In the genomic region with DNA sequence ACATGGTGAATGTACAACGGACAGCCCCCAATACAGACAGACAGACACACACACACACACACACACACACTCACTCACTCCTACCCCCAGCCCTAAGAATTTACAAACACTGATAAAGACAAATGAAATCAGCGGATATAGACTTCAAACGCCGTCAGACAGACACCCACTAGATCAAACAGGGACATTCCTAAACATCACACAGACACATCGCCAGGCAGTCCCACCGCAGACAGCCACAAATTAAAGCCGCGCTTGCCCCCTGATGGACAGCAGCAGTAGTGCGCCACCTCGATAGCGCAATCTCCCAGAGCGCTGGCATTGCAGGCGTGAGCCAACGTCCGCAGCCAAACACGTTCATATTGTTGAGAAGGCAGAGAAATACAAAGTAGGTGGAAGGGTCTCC, we compare ENCODE assay signal across 1 cellular context.
TF ChIP-seq lines count a peak whose summit lies in the region.

No MANE protein-coding gene starts in this region.

TF ChIP-seq in K562, 482 proteins besides CTCF, POLR2A, EP300 and RAD21 (continued from another document and continues in another):
- TF ChIP-seq ZNF592 (IDR thresholded peaks at IDR 0.05) (no peak), ZKSCAN3 (CRISPR knock-in tag; IDR thresholded peaks at IDR 0.05) (no peak), CHAMP1 (IDR thresholded peaks at IDR 0.05) (no peak), TRIM24 (IDR thresholded peaks at IDR 0.05) (no peak), BMI1 (IDR thresholded peaks at IDR 0.05; ENCODE audit: low read length) (no peak), CCNT2 (IDR thresholded peaks at IDR 0.05; ENCODE audit: borderline replicate concordance, extremely low read depth, insufficient read length, low read depth, low read length) (no peak), POLR2H (tag; IDR thresholded peaks at IDR 0.05; ENCODE audit: low read depth) (no peak), ZC3H8 (IDR thresholded peaks at IDR 0.05) (no peak), JUNB (CRISPR knock-in tag; conservative IDR thresholded peaks at IDR 0.05) (no peak), ETV1 (tag; conservative IDR thresholded peaks at IDR 0.05; ENCODE audit: low read depth) (peak; percentile 49; the same call in 1 of the 2 replicates), ADNP (tag; IDR thresholded peaks at IDR 0.05) (no peak), GABPB1 (CRISPR knock-in tag; IDR thresholded peaks at IDR 0.05) (0 out of 2 replicates have a peak, but pooled peaks have one; percentile 53), ZFX (CRISPR knock-in tag; IDR thresholded peaks at IDR 0.05) (no peak), ZNF274 (IDR thresholded peaks at IDR 0.05; ENCODE audit: borderline replicate concordance, low read depth, low read length) (no peak), POU5F1 (IDR thresholded peaks at IDR 0.05; ENCODE audit: borderline replicate concordance, low read depth, low read length, partially characterized antibody) (no peak), ZNF134 (CRISPR knock-in tag; conservative IDR thresholded peaks at IDR 0.05) (no peak), ZNF668 (CRISPR knock-in tag; IDR thresholded peaks at IDR 0.05) (no peak), ATF1 (CRISPR knock-in tag; IDR thresholded peaks at IDR 0.05) (no peak), ATF1 (tag; IDR thresholded peaks at IDR 0.05) (0 out of 2 replicates have a peak, but pooled peaks have one; percentile 8), RB1 (IDR thresholded peaks at IDR 0.05; ENCODE audit: low read depth) (peak; percentile 63; the same call in 1 of the 2 replicates), NCOA6 (IDR thresholded peaks at IDR 0.05) (no peak), MAFG (tag; conservative IDR thresholded peaks at IDR 0.05) (no peak), MIER1 (IDR thresholded peaks at IDR 0.05; ENCODE audit: low read depth) (no peak), PML (IDR thresholded peaks at IDR 0.05; ENCODE audit: low read length) (no peak), DDX20 (tag; IDR thresholded peaks at IDR 0.05; ENCODE audit: low read depth) (no peak), ARID3A (IDR thresholded peaks at IDR 0.05; ENCODE audit: borderline replicate concordance, low read depth, low read length) (0 out of 2 replicates have a peak, but pooled peaks have one; percentile 35), SIX5 (IDR thresholded peaks at IDR 0.05; ENCODE audit: borderline replicate concordance in 1 of 2, insufficient read depth in 1 of 2, low read depth in 1 of 2, low read length in 2 of 2) (no peak), RBM17 (IDR thresholded peaks at IDR 0.05; ENCODE audit: borderline replicate concordance, low read depth, low read length) (no peak), KLF10 (CRISPR knock-in tag; IDR thresholded peaks at IDR 0.05) (no peak), BACH1 (tag; IDR thresholded peaks at IDR 0.05) (no peak), MEIS2 (IDR thresholded peaks at IDR 0.05; ENCODE audit: partially characterized antibody) (peak; percentile 70)
- TF ChIP-seq, protein P1, sequence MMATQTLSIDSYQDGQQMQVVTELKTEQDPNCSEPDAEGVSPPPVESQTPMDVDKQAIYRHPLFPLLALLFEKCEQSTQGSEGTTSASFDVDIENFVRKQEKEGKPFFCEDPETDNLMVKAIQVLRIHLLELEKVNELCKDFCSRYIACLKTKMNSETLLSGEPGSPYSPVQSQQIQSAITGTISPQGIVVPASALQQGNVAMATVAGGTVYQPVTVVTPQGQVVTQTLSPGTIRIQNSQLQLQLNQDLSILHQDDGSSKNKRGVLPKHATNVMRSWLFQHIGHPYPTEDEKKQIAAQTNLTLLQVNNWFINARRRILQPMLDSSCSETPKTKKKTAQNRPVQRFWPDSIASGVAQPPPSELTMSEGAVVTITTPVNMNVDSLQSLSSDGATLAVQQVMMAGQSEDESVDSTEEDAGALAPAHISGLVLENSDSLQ (IDR thresholded peaks at IDR 0.05), result peak; percentile 82
- TF ChIP-seq, protein P2, sequence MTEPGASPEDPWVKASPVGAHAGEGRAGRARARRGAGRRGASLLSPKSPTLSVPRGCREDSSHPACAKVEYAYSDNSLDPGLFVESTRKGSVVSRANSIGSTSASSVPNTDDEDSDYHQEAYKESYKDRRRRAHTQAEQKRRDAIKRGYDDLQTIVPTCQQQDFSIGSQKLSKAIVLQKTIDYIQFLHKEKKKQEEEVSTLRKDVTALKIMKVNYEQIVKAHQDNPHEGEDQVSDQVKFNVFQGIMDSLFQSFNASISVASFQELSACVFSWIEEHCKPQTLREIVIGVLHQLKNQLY (CRISPR knock-in tag; conservative IDR thresholded peaks at IDR 0.05), result no peak
- TF ChIP-seq, protein P3, sequence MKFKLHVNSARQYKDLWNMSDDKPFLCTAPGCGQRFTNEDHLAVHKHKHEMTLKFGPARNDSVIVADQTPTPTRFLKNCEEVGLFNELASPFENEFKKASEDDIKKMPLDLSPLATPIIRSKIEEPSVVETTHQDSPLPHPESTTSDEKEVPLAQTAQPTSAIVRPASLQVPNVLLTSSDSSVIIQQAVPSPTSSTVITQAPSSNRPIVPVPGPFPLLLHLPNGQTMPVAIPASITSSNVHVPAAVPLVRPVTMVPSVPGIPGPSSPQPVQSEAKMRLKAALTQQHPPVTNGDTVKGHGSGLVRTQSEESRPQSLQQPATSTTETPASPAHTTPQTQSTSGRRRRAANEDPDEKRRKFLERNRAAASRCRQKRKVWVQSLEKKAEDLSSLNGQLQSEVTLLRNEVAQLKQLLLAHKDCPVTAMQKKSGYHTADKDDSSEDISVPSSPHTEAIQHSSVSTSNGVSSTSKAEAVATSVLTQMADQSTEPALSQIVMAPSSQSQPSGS (CRISPR knock-in tag; IDR thresholded peaks at IDR 0.05), result no peak
- TF ChIP-seq, protein P4, sequence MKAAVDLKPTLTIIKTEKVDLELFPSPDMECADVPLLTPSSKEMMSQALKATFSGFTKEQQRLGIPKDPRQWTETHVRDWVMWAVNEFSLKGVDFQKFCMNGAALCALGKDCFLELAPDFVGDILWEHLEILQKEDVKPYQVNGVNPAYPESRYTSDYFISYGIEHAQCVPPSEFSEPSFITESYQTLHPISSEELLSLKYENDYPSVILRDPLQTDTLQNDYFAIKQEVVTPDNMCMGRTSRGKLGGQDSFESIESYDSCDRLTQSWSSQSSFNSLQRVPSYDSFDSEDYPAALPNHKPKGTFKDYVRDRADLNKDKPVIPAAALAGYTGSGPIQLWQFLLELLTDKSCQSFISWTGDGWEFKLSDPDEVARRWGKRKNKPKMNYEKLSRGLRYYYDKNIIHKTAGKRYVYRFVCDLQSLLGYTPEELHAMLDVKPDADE (conservative IDR thresholded peaks at IDR 0.05; ENCODE audit: control insufficient read depth, low read depth, low read length), result no peak
- TF ChIP-seq, protein P5, sequence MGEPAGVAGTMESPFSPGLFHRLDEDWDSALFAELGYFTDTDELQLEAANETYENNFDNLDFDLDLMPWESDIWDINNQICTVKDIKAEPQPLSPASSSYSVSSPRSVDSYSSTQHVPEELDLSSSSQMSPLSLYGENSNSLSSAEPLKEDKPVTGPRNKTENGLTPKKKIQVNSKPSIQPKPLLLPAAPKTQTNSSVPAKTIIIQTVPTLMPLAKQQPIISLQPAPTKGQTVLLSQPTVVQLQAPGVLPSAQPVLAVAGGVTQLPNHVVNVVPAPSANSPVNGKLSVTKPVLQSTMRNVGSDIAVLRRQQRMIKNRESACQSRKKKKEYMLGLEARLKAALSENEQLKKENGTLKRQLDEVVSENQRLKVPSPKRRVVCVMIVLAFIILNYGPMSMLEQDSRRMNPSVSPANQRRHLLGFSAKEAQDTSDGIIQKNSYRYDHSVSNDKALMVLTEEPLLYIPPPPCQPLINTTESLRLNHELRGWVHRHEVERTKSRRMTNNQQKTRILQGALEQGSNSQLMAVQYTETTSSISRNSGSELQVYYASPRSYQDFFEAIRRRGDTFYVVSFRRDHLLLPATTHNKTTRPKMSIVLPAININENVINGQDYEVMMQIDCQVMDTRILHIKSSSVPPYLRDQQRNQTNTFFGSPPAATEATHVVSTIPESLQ (CRISPR knock-in tag; IDR thresholded peaks at IDR 0.05), result peak; percentile 32; the same call in 1 of the 2 replicates
- TF ChIP-seq, protein P6, sequence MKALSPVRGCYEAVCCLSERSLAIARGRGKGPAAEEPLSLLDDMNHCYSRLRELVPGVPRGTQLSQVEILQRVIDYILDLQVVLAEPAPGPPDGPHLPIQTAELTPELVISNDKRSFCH (CRISPR knock-in tag; IDR thresholded peaks at IDR 0.05), result no peak
- TF ChIP-seq, protein P6 (tag; IDR thresholded peaks at IDR 0.05), result no peak
- TF ChIP-seq, protein P7, sequence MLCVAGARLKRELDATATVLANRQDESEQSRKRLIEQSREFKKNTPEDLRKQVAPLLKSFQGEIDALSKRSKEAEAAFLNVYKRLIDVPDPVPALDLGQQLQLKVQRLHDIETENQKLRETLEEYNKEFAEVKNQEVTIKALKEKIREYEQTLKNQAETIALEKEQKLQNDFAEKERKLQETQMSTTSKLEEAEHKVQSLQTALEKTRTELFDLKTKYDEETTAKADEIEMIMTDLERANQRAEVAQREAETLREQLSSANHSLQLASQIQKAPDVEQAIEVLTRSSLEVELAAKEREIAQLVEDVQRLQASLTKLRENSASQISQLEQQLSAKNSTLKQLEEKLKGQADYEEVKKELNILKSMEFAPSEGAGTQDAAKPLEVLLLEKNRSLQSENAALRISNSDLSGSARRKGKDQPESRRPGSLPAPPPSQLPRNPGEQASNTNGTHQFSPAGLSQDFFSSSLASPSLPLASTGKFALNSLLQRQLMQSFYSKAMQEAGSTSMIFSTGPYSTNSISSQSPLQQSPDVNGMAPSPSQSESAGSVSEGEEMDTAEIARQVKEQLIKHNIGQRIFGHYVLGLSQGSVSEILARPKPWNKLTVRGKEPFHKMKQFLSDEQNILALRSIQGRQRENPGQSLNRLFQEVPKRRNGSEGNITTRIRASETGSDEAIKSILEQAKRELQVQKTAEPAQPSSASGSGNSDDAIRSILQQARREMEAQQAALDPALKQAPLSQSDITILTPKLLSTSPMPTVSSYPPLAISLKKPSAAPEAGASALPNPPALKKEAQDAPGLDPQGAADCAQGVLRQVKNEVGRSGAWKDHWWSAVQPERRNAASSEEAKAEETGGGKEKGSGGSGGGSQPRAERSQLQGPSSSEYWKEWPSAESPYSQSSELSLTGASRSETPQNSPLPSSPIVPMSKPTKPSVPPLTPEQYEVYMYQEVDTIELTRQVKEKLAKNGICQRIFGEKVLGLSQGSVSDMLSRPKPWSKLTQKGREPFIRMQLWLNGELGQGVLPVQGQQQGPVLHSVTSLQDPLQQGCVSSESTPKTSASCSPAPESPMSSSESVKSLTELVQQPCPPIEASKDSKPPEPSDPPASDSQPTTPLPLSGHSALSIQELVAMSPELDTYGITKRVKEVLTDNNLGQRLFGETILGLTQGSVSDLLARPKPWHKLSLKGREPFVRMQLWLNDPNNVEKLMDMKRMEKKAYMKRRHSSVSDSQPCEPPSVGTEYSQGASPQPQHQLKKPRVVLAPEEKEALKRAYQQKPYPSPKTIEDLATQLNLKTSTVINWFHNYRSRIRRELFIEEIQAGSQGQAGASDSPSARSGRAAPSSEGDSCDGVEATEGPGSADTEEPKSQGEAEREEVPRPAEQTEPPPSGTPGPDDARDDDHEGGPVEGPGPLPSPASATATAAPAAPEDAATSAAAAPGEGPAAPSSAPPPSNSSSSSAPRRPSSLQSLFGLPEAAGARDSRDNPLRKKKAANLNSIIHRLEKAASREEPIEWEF (CRISPR knock-in tag; IDR thresholded peaks at IDR 0.05), result no peak
